ENCODE assay signal across 9 cellular contexts in the genomic region with DNA sequence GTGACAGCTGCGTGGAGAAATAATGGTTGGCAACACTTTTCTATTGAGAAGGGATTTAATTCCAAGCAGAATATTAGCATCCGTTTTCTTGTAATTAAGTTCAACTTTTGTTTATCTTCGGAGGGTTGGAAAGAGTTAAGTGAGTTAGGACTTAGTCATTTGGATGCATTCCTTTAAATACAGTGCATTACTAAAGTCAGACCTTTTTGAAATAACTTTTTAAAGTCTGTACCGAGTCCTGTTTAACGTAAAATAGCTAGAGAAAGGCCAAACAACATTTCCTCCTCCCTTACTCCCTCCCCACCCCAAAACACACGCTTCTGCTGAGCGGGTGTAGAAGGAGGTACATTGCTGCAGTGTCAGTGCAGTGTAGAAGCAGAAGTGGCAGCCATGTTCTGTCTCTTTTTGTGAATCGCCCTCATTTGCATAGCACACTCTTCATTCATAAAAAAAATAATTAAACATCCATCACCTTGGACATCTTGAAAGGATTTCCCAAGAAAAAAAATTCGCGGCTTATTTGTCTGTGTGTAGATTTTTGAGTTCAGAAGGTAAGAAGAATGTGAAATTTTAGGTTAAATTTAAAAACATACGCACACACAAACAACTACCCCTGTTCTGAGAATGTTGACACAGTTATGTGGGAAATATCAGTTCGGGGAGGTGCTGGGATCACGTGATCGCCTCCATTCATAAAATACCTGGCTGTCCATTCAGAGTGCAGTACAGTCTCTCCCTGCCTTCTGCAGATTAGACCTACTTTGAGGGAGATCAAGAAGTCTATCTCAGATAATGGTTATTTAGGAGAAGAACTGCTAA. TPM values are rescaled to one million over a fixed set of nuclear protein-coding genes. Genes with fewer than 3 reads are reported as not detected.
DNase-seq lines count a peak whose midpoint lies in the region; ATAC-seq, FAIRE-seq and TF ChIP-seq lines count a peak whose summit lies in the region.
"Had no signal": no experiment of that assay in that cellular context is flagged by ENCODE, and none has a peak within 500 bp of the region (broad histone marks: within the 10 kb centered on the region; RNA-seq: fewer than 3 reads in every experiment).

No MANE protein-coding gene starts in this region.

- peak overlapping the region; percentile 88 for H3K4me3 Mint-ChIP-seq in activated naive CD4-positive, alpha-beta T cell treated with anti-CD3 and anti-CD28 coated beads, Interleukin-2, amount 50 U/mL, for 24 hours

- DNase-seq in NCI-H82 (lab: John Stamatoyannopoulos, UW) = peak; percentile 86
- peak; percentile 62 for DNase-seq in glomerular visceral epithelial cell (ENCODE audit: extremely low spot score)
- peak in 3 of 5 donors; percentile 22 to 47 (median 38) for DNase-seq in ovary
- DNase-seq in D721Med (ENCODE audit: insufficient read length, low spot score) = no peak

- H3K27ac Mint-ChIP-seq in activated naive CD4-positive, alpha-beta T cell treated with anti-CD3 and anti-CD28 coated beads, Interleukin-2, amount 50 U/mL, for 24 hours = peak overlapping the region; percentile 30

- no peak for FAIRE-seq in D721Med (lab: Jason Lieb, UNC)

- peak; percentile 42 for ATAC-seq in GM18907 (IDR thresholded peaks at IDR 0.05; ENCODE audit: unreplicated experiment)
- peak; percentile 43 for ATAC-seq in HG03432 (IDR thresholded peaks at IDR 0.05; ENCODE audit: unreplicated experiment)

- H3K36me3 Mint-ChIP-seq in activated naive CD4-positive, alpha-beta T cell treated with anti-CD3 and anti-CD28 coated beads, Interleukin-2, amount 50 U/mL, for 24 hours = no peaks in the 10 kb centered on the region

- H3K9me3 ChIP-seq in BLaER1 = no peaks in the 10 kb centered on the region
- H3K9me3 ChIP-seq in ovary = no peaks in the 10 kb centered on the region

- H3K27ac ChIP-seq in BLaER1 (peak overlapping the region; percentile 98), ovary (no peak overlapping the region)

- TF ChIP-seq POLR2A in ovary (IDR thresholded peaks at IDR 0.05) = no peak

- H3K27me3 ChIP-seq in BLaER1 = no peaks in the 10 kb centered on the region
- H3K27me3 ChIP-seq in ovary = no peaks in the 10 kb centered on the region

- H3K4me3 ChIP-seq in BLaER1 (peak overlapping the region; percentile 94), ovary (peak overlapping the region; percentile 97)

- TF ChIP-seq CTCF in ovary (IDR thresholded peaks at IDR 0.05) = no peak
- no peak for TF ChIP-seq CTCF in D721Med (IDR thresholded peaks at IDR 0.05; ENCODE audit: insufficient read depth, missing control alignments)

- peak overlapping the region; percentile 86 for H3K4me2 ChIP-seq in BLaER1

- H4K20me1 ChIP-seq in BLaER1 = peaks cover 60% of the 10 kb centered on the region

- H3K4me1 ChIP-seq in BLaER1 = peaks cover 36% of the 10 kb centered on the region
- peaks cover 2% of the 10 kb centered on the region for H3K4me1 ChIP-seq in ovary (ENCODE audit: insufficient read depth)

- intact Hi-C loops in ovary (cut with DNase I) = loop anchor here in 2 of 4 donors (5.0 to 10.0 kb wide), 2 partner anchors 189 to 1152 kb away; partner anchors contain the start of gene MEIS2 (in 1 of the 2)

- peaks cover 30% of the 10 kb centered on the region for H3K4me1 Mint-ChIP-seq in activated naive CD4-positive, alpha-beta T cell treated with anti-CD3 and anti-CD28 coated beads, Interleukin-2, amount 50 U/mL, for 24 hours

- no peaks in the 10 kb centered on the region for H3K9me3 Mint-ChIP-seq in activated naive CD4-positive, alpha-beta T cell treated with anti-CD3 and anti-CD28 coated beads, Interleukin-2, amount 50 U/mL, for 24 hours

- no peak for TF ChIP-seq EP300 in ovary (IDR thresholded peaks at IDR 0.05)

- H3K36me3 ChIP-seq in BLaER1 (peaks cover 3% of the 10 kb centered on the region; the same call in 1 of the 2 replicates), ovary (no peaks in the 10 kb centered on the region)

- peaks cover 19% of the 10 kb centered on the region for H3K27me3 Mint-ChIP-seq in activated naive CD4-positive, alpha-beta T cell treated with anti-CD3 and anti-CD28 coated beads, Interleukin-2, amount 50 U/mL, for 24 hours

- peak overlapping the region; percentile 91 for H3K9ac ChIP-seq in BLaER1

- 0 to 1% (median 0%) methylated on average over 14 of the region's 14 CpGs for WGBS in ovary, 3 donors

RNA-seq across cellular contexts. Expression of gene SPRED1, which starts 1.6 kb away (rescaled TPM):
- 10 to 100 TPM; 18.3 to 30.5 (median 20.6) TPM for total RNA-seq in ovary
- polyA plus RNA-seq in ovary = 10 to 100 TPM in 1 of 2 donors, 1 to 10 TPM in 1; 8.5 to 18.9 TPM
- total RNA-seq: T-helper 2 cell treated with Interferon-gamma antibody and Interleukin-4, amounts not matched to agents 100 ng/mL and 5 ng/mL, for 36 hours had no signal
